9 cellular contexts compared by ENCODE assay signal in the genomic region with DNA sequence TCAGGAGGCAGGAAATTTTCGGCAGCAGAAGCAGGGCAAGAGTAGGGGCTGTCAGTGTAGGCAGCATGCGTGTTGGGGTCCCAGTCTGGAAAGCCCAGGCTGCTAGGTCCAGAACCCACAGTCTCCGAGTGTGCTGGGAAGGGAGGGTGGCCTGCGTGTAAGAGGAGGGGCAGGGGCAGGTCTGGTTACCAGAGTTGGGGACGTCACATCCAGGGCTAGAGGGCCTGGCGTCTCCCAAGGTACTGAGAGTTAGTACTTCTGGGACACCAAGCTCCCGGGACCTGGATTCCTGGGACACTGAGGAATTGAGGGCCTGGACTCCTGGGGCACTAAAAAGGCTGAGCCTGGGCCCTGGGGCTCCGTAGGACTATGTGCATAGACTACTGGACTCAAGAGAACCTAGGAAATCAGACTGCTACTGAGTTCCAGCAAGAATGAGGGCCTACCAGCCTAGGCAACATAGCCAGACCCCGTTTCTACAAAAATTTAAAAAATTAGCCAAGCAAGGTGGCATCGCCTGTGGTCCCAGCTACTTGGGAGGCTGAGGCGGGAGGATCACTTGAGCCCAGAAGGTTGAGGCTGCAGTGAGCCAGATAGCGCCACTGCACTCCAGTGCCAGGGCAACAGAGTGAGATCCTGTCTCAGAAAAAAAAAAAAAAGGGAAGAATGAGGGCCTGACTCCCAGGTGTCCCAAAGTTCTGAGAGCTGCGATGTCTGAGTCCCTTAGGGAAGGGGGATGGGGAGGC. TPM values are rescaled to one million over a fixed set of nuclear protein-coding genes. Genes with fewer than 3 reads are reported as not detected.
DNase-seq lines count a peak whose midpoint lies in the region; ATAC-seq and TF ChIP-seq lines count a peak whose summit lies in the region.
"Had no signal": no experiment of that assay in that cellular context is flagged by ENCODE, and none has a peak within 500 bp of the region (broad histone marks: within the 10 kb centered on the region; RNA-seq: fewer than 3 reads in every experiment).

No MANE protein-coding gene starts in this region.

- no peak overlapping the region for H2AFZ ChIP-seq in GM23338

- no peaks in the 10 kb centered on the region for H3K9me2 ChIP-seq in GM23338 (ENCODE audit: insufficient read depth)

- H3K36me3 Mint-ChIP-seq in GM23338 (ENCODE audit: low read depth), result peaks cover 30% of the 10 kb centered on the region
- peaks cover 18% of the 10 kb centered on the region for H3K36me3 Mint-ChIP-seq in activated T-cell treated with anti-CD3 and anti-CD28 coated beads, Interleukin-2, amount 50 U/mL, for 4 hours (ENCODE audit: insufficient read depth)
- H3K36me3 Mint-ChIP-seq in glutamatergic neuron (ENCODE audit: unreplicated experiment), result no peaks in the 10 kb centered on the region

- H3K27ac ChIP-seq in GM23338 (ENCODE audit: low read depth) (no peak overlapping the region), skeletal muscle tissue (ENCODE audit: low read depth, low read length) (peak overlapping the region; percentile 64)

- H4K20me1 ChIP-seq in GM23338 (replicated peaks; ENCODE audit: insufficient read depth), result peaks cover 5% of the 10 kb centered on the region; the same call in 1 of the 2 replicates

- H3K79me2 ChIP-seq in GM23338 (replicated peaks; ENCODE audit: insufficient read depth), result peaks cover 13% of the 10 kb centered on the region

- DNase-seq in GM23338 (ENCODE audit: low spot score) (no peak), glutamatergic neuron (no peak), superior temporal gyrus (ENCODE audit: extremely low spot score) (no peak), GM13976 (ENCODE audit: low spot score) (no peak)
- no peak for DNase-seq in activated T-cell treated with anti-CD3 and anti-CD28 coated beads, Interleukin-2, amount 50 U/mL, for 4 hours
- DNase-seq in central memory CD4-positive, alpha-beta T cell, result no peak

- H3K27me3 Mint-ChIP-seq in GM23338 (ENCODE audit: insufficient read depth, low read depth, poor library complexity) (peaks cover 12% of the 10 kb centered on the region), glutamatergic neuron (ENCODE audit: unreplicated experiment) (peaks cover 7% of the 10 kb centered on the region)
- H3K27me3 Mint-ChIP-seq in activated T-cell treated with anti-CD3 and anti-CD28 coated beads, Interleukin-2, amount 50 U/mL, for 4 hours (ENCODE audit: low read depth), result no peaks in the 10 kb centered on the region

- peak overlapping the region in 2 of 3 donors; percentile 71 to 72 for H3K9ac ChIP-seq in skeletal muscle tissue (ENCODE audit: low read depth in 1 of 3, low read length in 3 of 3)

- TF ChIP-seq CTCF in GM23338 (conservative IDR thresholded peaks at IDR 0.05; ENCODE audit: low read depth in 2 of 2) (no peak), glutamatergic neuron (IDR thresholded peaks at IDR 0.05; ENCODE audit: partially characterized antibody, unreplicated experiment) (no peak), GM13976 (IDR thresholded peaks at IDR 0.05; ENCODE audit: borderline replicate concordance, control extremely low read depth, extremely low read depth, insufficient read depth, missing control alignments) (no peak)

- H3K4me1 Mint-ChIP-seq in GM23338, result peaks cover 17% of the 10 kb centered on the region
- peaks cover 52% of the 10 kb centered on the region for H3K4me1 Mint-ChIP-seq in activated T-cell treated with anti-CD3 and anti-CD28 coated beads, Interleukin-2, amount 50 U/mL, for 4 hours (ENCODE audit: low read depth)
- peaks cover 10% of the 10 kb centered on the region for H3K4me1 Mint-ChIP-seq in glutamatergic neuron (ENCODE audit: low read depth, unreplicated experiment)

- H3K9me3 Mint-ChIP-seq in GM23338, result no peaks in the 10 kb centered on the region
- no peaks in the 10 kb centered on the region for H3K9me3 Mint-ChIP-seq in activated T-cell treated with anti-CD3 and anti-CD28 coated beads, Interleukin-2, amount 50 U/mL, for 4 hours
- peaks cover 2% of the 10 kb centered on the region for H3K9me3 Mint-ChIP-seq in glutamatergic neuron (ENCODE audit: unreplicated experiment)

- H3K9me3 ChIP-seq in skeletal muscle tissue (ENCODE audit: control insufficient read depth in 3 of 3, low read length in 3 of 3), result no peaks in the 10 kb centered on the region

- H3K27me3 ChIP-seq in GM23338 (ENCODE audit: insufficient read depth) (no peaks in the 10 kb centered on the region), skeletal muscle tissue (ENCODE audit: control insufficient read depth in 3 of 3, insufficient read depth in 3 of 3, low read length in 3 of 3) (peaks cover 0 to 19% (median 3%) of the 10 kb centered on the region in 3 donors)

- peak overlapping the region; percentile 96 for H3K4me2 ChIP-seq in GM23338

- H3F3A ChIP-seq in GM23338 (replicated peaks; ENCODE audit: low read depth), result peaks cover 15% of the 10 kb centered on the region; the same call in 1 of the 2 replicates

- H3K4me3 ChIP-seq in GM23338, result peak overlapping the region; percentile 99
- peak overlapping the region; percentile 48 to 78 (median 72) for H3K4me3 ChIP-seq in skeletal muscle tissue (ENCODE audit: low read length in 3 of 3)

- no peak overlapping the region for H3K27ac Mint-ChIP-seq in GM23338
- H3K27ac Mint-ChIP-seq in glutamatergic neuron (ENCODE audit: unreplicated experiment), result no peak overlapping the region

- H3K4me1 ChIP-seq in GM23338 (ENCODE audit: insufficient read depth), result peaks cover 21% of the 10 kb centered on the region
- H3K4me1 ChIP-seq in skeletal muscle tissue (ENCODE audit: control insufficient read depth in 3 of 3, insufficient read depth in 3 of 3, low read length in 3 of 3), result peaks cover 6 to 17% (median 15%) of the 10 kb centered on the region in 3 donors

- H3K36me3 ChIP-seq in GM23338 (ENCODE audit: insufficient read depth), result peaks cover 18% of the 10 kb centered on the region
- peaks cover 0 to 12% (median 3%) of the 10 kb centered on the region in 3 donors for H3K36me3 ChIP-seq in skeletal muscle tissue (ENCODE audit: control insufficient read depth in 3 of 3, insufficient read depth in 3 of 3, low read length in 3 of 3)

- no peak for ATAC-seq in GM23338
- ATAC-seq in activated T-cell treated with anti-CD3 and anti-CD28 coated beads, Interleukin-2, amount 50 U/mL, for 4 hours, result no peak
- no peak for ATAC-seq in GM21447 (IDR thresholded peaks at IDR 0.05; ENCODE audit: unreplicated experiment)

- in situ Hi-C loops in GM13976 (cut with MboI; ENCODE audit: low sequenced_read_pairs, unreplicated experiment), result no loop called here

- H3K4me3 Mint-ChIP-seq in GM23338 (peak overlapping the region; percentile 95), glutamatergic neuron (ENCODE audit: unreplicated experiment) (peak overlapping the region; percentile 74)
- H3K4me3 Mint-ChIP-seq in activated T-cell treated with anti-CD3 and anti-CD28 coated beads, Interleukin-2, amount 50 U/mL, for 4 hours, result peak overlapping the region; percentile 94

TF ChIP-seq in GM23338, 12 proteins besides CTCF, POLR2A, EP300 and RAD21:
- no peak for TF ChIP-seq JUNB (IDR thresholded peaks at IDR 0.05; ENCODE audit: unreplicated experiment)
- no peak for TF ChIP-seq POLR2AphosphoS5 (IDR thresholded peaks at IDR 0.05; ENCODE audit: low read depth)
- no peak for TF ChIP-seq CREB1 (CRISPR knock-in tag; IDR thresholded peaks at IDR 0.05; ENCODE audit: low read depth)
- TF ChIP-seq EZH2 (IDR thresholded peaks at IDR 0.05; ENCODE audit: low read depth, unreplicated experiment), result no peak
- TF ChIP-seq EZH2phosphoT487 (IDR thresholded peaks at IDR 0.05; ENCODE audit: unreplicated experiment), result no peak
- no peak for TF ChIP-seq STAT1 (IDR thresholded peaks at IDR 0.05; ENCODE audit: unreplicated experiment)
- TF ChIP-seq ZNF114 (CRISPR knock-in tag; IDR thresholded peaks at IDR 0.05), result no peak

RNA-seq across cellular contexts. Expression of a gene that starts 2.5 kb away (rescaled TPM):
- 8.7 and 15.7 TPM in 2 replicates for total RNA-seq in GM23338 (2014; rRNA removed; shearing (Covaris generic))
- polyA plus RNA-seq in GM23338 (2016; fragmentation: Nextera tagmentation; extraction: Ambion mirVana), result 10.5 and 12.1 TPM in 2 replicates
- 100 to 1,000 TPM; 138 to 149 (median 142) TPM for total RNA-seq in activated T-cell treated with anti-CD3 and anti-CD28 coated beads, Interleukin-2, amount 50 U/mL, for 4 hours
- total RNA-seq in glutamatergic neuron (ENCODE audit: unreplicated experiment) (7.6 TPM), skeletal muscle tissue (3.7 TPM)

RNA-seq across cellular contexts. Expression of a gene that starts 4.5 kb away (rescaled TPM):
- not detected in 2 replicates for total RNA-seq in GM23338 (2014; rRNA removed; shearing (Covaris generic))
- polyA plus RNA-seq in GM23338 (2016; fragmentation: Nextera tagmentation; extraction: Ambion mirVana), result 2.1 and 6.7 TPM in 2 replicates
- total RNA-seq in activated T-cell treated with anti-CD3 and anti-CD28 coated beads, Interleukin-2, amount 50 U/mL, for 4 hours, result 10 to 100 TPM; 22.6 to 37.1 (median 24.0) TPM
- total RNA-seq in glutamatergic neuron (ENCODE audit: unreplicated experiment), result not detected
- 1.6 TPM for total RNA-seq in skeletal muscle tissue
- total RNA-seq: M059J had no signal

RNA-seq across cellular contexts. Expression of a gene that starts 10.2 kb away (rescaled TPM):
- not detected in 2 replicates for total RNA-seq in GM23338 (2014; rRNA removed; shearing (Covaris generic))
- 0.99 TPM in 1 of 2 replicates, not detected in the other for polyA plus RNA-seq in GM23338 (2016; fragmentation: Nextera tagmentation; extraction: Ambion mirVana)
- total RNA-seq in activated T-cell treated with anti-CD3 and anti-CD28 coated beads, Interleukin-2, amount 50 U/mL, for 4 hours, result under 1 TPM in 2 of 3 donors, not detected in 1; 0.52 to 0.69 TPM
- total RNA-seq in glutamatergic neuron (ENCODE audit: unreplicated experiment) (not detected), skeletal muscle tissue (9.9 TPM)
- total RNA-seq: M059J had no signal

RNA-seq across cellular contexts. Expression of a gene that starts 29.5 kb away (rescaled TPM):
- 28.2 and 30.2 TPM in 2 replicates for total RNA-seq in GM23338 (2014; rRNA removed; shearing (Covaris generic))
- 36.0 and 39.0 TPM in 2 replicates for polyA plus RNA-seq in GM23338 (2016; fragmentation: Nextera tagmentation; extraction: Ambion mirVana)
- total RNA-seq in activated T-cell treated with anti-CD3 and anti-CD28 coated beads, Interleukin-2, amount 50 U/mL, for 4 hours, result under 1 TPM in 2 of 3 donors, not detected in 1; 0.24 to 0.34 TPM
- total RNA-seq in glutamatergic neuron (ENCODE audit: unreplicated experiment), result 618 TPM
- total RNA-seq in skeletal muscle tissue, result 2.1 TPM

RNA-seq across cellular contexts. Expression of a gene that starts 38.3 kb away (rescaled TPM):
- 15.1 and 18.2 TPM in 2 replicates for total RNA-seq in GM23338 (2014; rRNA removed; shearing (Covaris generic))
- 5.8 and 6.0 TPM in 2 replicates for polyA plus RNA-seq in GM23338 (2016; fragmentation: Nextera tagmentation; extraction: Ambion mirVana)
- total RNA-seq in activated T-cell treated with anti-CD3 and anti-CD28 coated beads, Interleukin-2, amount 50 U/mL, for 4 hours, result 10 to 100 TPM; 14.1 to 15.3 (median 14.4) TPM
- 40.6 TPM for total RNA-seq in glutamatergic neuron (ENCODE audit: unreplicated experiment)
- total RNA-seq in skeletal muscle tissue, result 0.52 TPM
